In genomic region chr5:16934123-16934522, GRCh38 we compare ENCODE assay signal across 8 cellular contexts. TPM values are rescaled to one million over a fixed set of nuclear protein-coding genes. Genes with fewer than 3 reads are reported as not detected.
DNase-seq lines count a peak whose midpoint lies in the region; ATAC-seq and TF ChIP-seq lines count a peak whose summit lies in the region.

No MANE protein-coding gene starts in this region.

- H3K23ac ChIP-seq in mesenchymal stem cell (ENCODE audit: low read length in 2 of 2): no peak overlapping the region

- H2BK15ac ChIP-seq in mesenchymal stem cell (ENCODE audit: low read depth, poor library complexity, severe bottlenecking): no peak overlapping the region

- H3K27me3 ChIP-seq in mesenchymal stem cell (ENCODE audit: control insufficient read depth in 1 of 2, insufficient read depth in 1 of 2, low read length in 2 of 2): peaks cover 0 to 12% of the 10 kb centered on the region in 2 experiments
- H3K27me3 ChIP-seq in transverse colon: peaks cover 53% of the 10 kb centered on the region

- H2BK5ac ChIP-seq in mesenchymal stem cell (ENCODE audit: low read depth, low read length, poor library complexity, severe bottlenecking): no peak overlapping the region

- H2AFZ ChIP-seq in mesenchymal stem cell (ENCODE audit: low read depth, low read length): no peak overlapping the region

- H3K4ac ChIP-seq in mesenchymal stem cell (ENCODE audit: low read depth in 1 of 2, low read length in 2 of 2): no peak overlapping the region

- no peak overlapping the region for H4K91ac ChIP-seq in mesenchymal stem cell (ENCODE audit: low read length)

- no peak overlapping the region for H4K8ac ChIP-seq in mesenchymal stem cell (ENCODE audit: low read length)

- WGBS in mesenchymal stem cell: under 1% methylated on average over 10 of the region's 11 CpGs
- 7 to 22% methylated on average over 5 to 11 of the region's 11 CpGs for WGBS in transverse colon (ENCODE audit: low coverage in 1 of 2), 2 donors

- H3K9ac ChIP-seq in ES-I3 (ENCODE audit: low read depth, low read length) (peak overlapping the region; percentile 91; the same call in 1 of the 2 replicates), mesenchymal stem cell (ENCODE audit: low read length) (peak overlapping the region; percentile 85)

- H3K9me3 ChIP-seq in ES-I3 (ENCODE audit: control insufficient read depth, insufficient read depth, low read length) (no peaks in the 10 kb centered on the region), mesenchymal stem cell (ENCODE audit: control insufficient read depth, low read length) (no peaks in the 10 kb centered on the region), transverse colon (no peaks in the 10 kb centered on the region)

- H3K4me2 ChIP-seq in mesenchymal stem cell (ENCODE audit: low read length, poor library complexity, severe bottlenecking): peak overlapping the region; percentile 58

- no peak for TF ChIP-seq EP300 in transverse colon (IDR thresholded peaks at IDR 0.05; ENCODE audit: low read depth)

- H3K4me3 ChIP-seq in mesenchymal stem cell (ENCODE audit: insufficient read depth in 1 of 2, low read depth in 1 of 2, low read length in 2 of 2) (peak overlapping the region in 1 of 2 experiments; percentile 87), transverse colon (peak overlapping the region in 3 of 4 donors; percentile 77 to 88 (median 78))

- peaks cover 7% of the 10 kb centered on the region for H3K79me1 ChIP-seq in mesenchymal stem cell (replicated peaks; ENCODE audit: low read length, poor library complexity, severe bottlenecking)

- DNase-seq in RPMI8226 (peak; percentile 16), dermis blood vessel endothelial cell (peak; percentile 90), mesenchymal stem cell (peak; percentile 84), transverse colon (peak; percentile 79), NCI-H1092 treated with DMSO at 0.1 percent for 48 hours (lab: John Stamatoyannopoulos, UW) (no peak)

- in situ Hi-C loops in transverse colon (cut with MboI; ENCODE audit: low pct_ligation_motif_present in 1 of 4, low pct_unique_long_range_greater_than_20kb in 1 of 4, low sequenced_read_pairs in 3 of 4): loop anchor here (25.0 kb wide), 3 partner anchors 203 to 253 kb away; no protein-coding TSS in a partner anchor

- H3K14ac ChIP-seq in mesenchymal stem cell (ENCODE audit: low read length in 2 of 2): no peak overlapping the region

- no peak for TF ChIP-seq POLR2A in transverse colon (IDR thresholded peaks at IDR 0.05)

- H3K36me3 ChIP-seq in ES-I3 (ENCODE audit: insufficient read depth, low read length) (no peaks in the 10 kb centered on the region), mesenchymal stem cell (ENCODE audit: control insufficient read depth in 1 of 2, insufficient read depth in 2 of 2, low read depth in 1 of 2, low read length in 2 of 2) (no peaks in the 10 kb centered on the region), transverse colon (no peaks in the 10 kb centered on the region)

- H2BK120ac ChIP-seq in mesenchymal stem cell (ENCODE audit: low read depth, low read length): no peak overlapping the region

- no peak overlapping the region for H2BK12ac ChIP-seq in mesenchymal stem cell (ENCODE audit: low read length in 2 of 2)

- peak; percentile 60 for ATAC-seq in GM19463 (IDR thresholded peaks at IDR 0.05; ENCODE audit: unreplicated experiment)
- ATAC-seq in HG03565 (IDR thresholded peaks at IDR 0.05; ENCODE audit: unreplicated experiment): peak; percentile 73

- peaks cover 25% of the 10 kb centered on the region for H3K4me1 ChIP-seq in ES-I3 (ENCODE audit: insufficient read depth, low read length)
- H3K4me1 ChIP-seq in mesenchymal stem cell (ENCODE audit: control insufficient read depth, insufficient read depth, low read depth, low read length): peaks cover 8% of the 10 kb centered on the region
- peaks cover 0 to 49% (median 36%) of the 10 kb centered on the region in 4 donors for H3K4me1 ChIP-seq in transverse colon

- H3K18ac ChIP-seq in mesenchymal stem cell (ENCODE audit: low read depth in 1 of 2, low read length in 2 of 2): no peak overlapping the region

- intact Hi-C loops in transverse colon (cut with DNase I; ENCODE audit: low total_unique reads): no loop called here

- TF ChIP-seq CTCF in transverse colon (IDR thresholded peaks at IDR 0.05): peak; percentile 74 to 87 (median 82)

- no peak overlapping the region for H2AK5ac ChIP-seq in mesenchymal stem cell (ENCODE audit: low read length, severe bottlenecking)

- no peak overlapping the region for H3K27ac ChIP-seq in mesenchymal stem cell (ENCODE audit: low read length, poor library complexity, severe bottlenecking)
- H3K27ac ChIP-seq in transverse colon: peak overlapping the region in 3 of 4 donors; percentile 89 to 92 (median 91)

RNA-seq across cellular contexts. Expression of gene MYO10, which starts 2.0 kb away (rescaled TPM):
- total RNA-seq in dermis blood vessel endothelial cell (99.8 and 140 TPM in 2 replicates), transverse colon (100 to 1,000 TPM in 1 of 4 donors, 10 to 100 TPM in 3; 51.6 to 190 (median 72.9) TPM)
- polyA plus RNA-seq in mesenchymal stem cell (2013, experiment 1 of 2): 73.4 TPM
- polyA plus RNA-seq in mesenchymal stem cell (2013, experiment 2 of 2): 68.5 TPM
